In genomic region chr1:168603501-168604107, GRCh38 we compare ENCODE assay signal across 7 cellular contexts. TPM values are rescaled to one million over a fixed set of nuclear protein-coding genes. Genes with fewer than 3 reads are reported as not detected.
DNase-seq lines count a peak whose midpoint lies in the region; ATAC-seq, FAIRE-seq and TF ChIP-seq lines count a peak whose summit lies in the region.

No MANE protein-coding gene starts in this region.

- H3K4me3 Mint-ChIP-seq in activated CD8-positive, alpha-beta T cell treated with anti-CD3 and anti-CD28 coated beads for 36 hours, result no peak overlapping the region

- H3K4me3 ChIP-seq in HL-60 (replicated peaks; ENCODE audit: insufficient read depth, low read length), result no peak overlapping the region

- no peaks in the 10 kb centered on the region for H3K4me1 Mint-ChIP-seq in activated CD8-positive, alpha-beta T cell treated with anti-CD3 and anti-CD28 coated beads for 36 hours (ENCODE audit: low read depth)

- DNase-seq in GM18507 (ENCODE audit: extremely low spot score, insufficient read length, low read depth) (peak; percentile 35), HL-60 (ENCODE audit: low read depth in 1 of 2, low spot score in 1 of 2) (peak in 1 of 2 experiments; percentile 47), NCI-H774 (lab: John Stamatoyannopoulos, UW) (peak; percentile 68), medulla oblongata (ENCODE audit: extremely low spot score) (peak; percentile 86)
- DNase-seq in activated CD8-positive, alpha-beta T cell treated with anti-CD3 and anti-CD28 coated beads for 36 hours, result peak; percentile 84
- DNase-seq in effector CD8-positive, alpha-beta T cell (lab: John Stamatoyannopoulos, UW), result peak; percentile 51
- DNase-seq in stimulated activated CD8-positive, alpha-beta memory T cell treated with anti-CD3 and anti-CD28 coated beads, Interleukin-15, amount 100 ng/mL, for 48 hours (ENCODE audit: low read depth in 2 of 2), result peak; percentile 36 to 39

- no peak overlapping the region for H3K27ac ChIP-seq in HL-60 (replicated peaks)

- H3K27me3 ChIP-seq in HL-60 (ENCODE audit: insufficient read depth, poor library complexity, severe bottlenecking), result peaks cover 6% of the 10 kb centered on the region

- POLR2A ChIA-PET in activated CD8-positive, alpha-beta T cell treated with anti-CD3 and anti-CD28 coated beads for 36 hours (lab: Charles Lee), result no interaction called here

- ATAC-seq in activated CD8-positive, alpha-beta T cell treated with anti-CD3 and anti-CD28 coated beads for 36 hours, result peak; percentile 91

- CTCF ChIA-PET in activated CD8-positive, alpha-beta T cell treated with anti-CD3 and anti-CD28 coated beads for 36 hours (lab: Charles Lee), result interaction anchor here (0.6 to 6.1 kb wide), 69 partner anchors 9 to 998 kb away, joined by 3 to 53 read pairs (median 3); partner anchors contain the start of genes BLZF1 and NME7

- intact Hi-C loops in activated CD8-positive, alpha-beta T cell treated with anti-CD3 and anti-CD28 coated beads for 36 hours (cut with micrococcal nuclease), result loop anchor here (10.0 kb wide), 2 partner anchors 741 to 941 kb away; no protein-coding TSS in a partner anchor

- no peak overlapping the region for H3K27ac Mint-ChIP-seq in activated CD8-positive, alpha-beta T cell treated with anti-CD3 and anti-CD28 coated beads for 36 hours

- H3K9me3 Mint-ChIP-seq in activated CD8-positive, alpha-beta T cell treated with anti-CD3 and anti-CD28 coated beads for 36 hours, result no peaks in the 10 kb centered on the region

- TF ChIP-seq CTCF in HL-60 (IDR thresholded peaks at IDR 0.05; ENCODE audit: insufficient read depth, low read length), result peak; percentile 44
- peak; percentile 55 for TF ChIP-seq CTCF in activated CD8-positive, alpha-beta T cell treated with anti-CD3 and anti-CD28 coated beads for 36 hours (IDR thresholded peaks at IDR 0.05)

- no peaks in the 10 kb centered on the region for H3K36me3 Mint-ChIP-seq in activated CD8-positive, alpha-beta T cell treated with anti-CD3 and anti-CD28 coated beads for 36 hours (ENCODE audit: low read depth)

- H3K27me3 Mint-ChIP-seq in activated CD8-positive, alpha-beta T cell treated with anti-CD3 and anti-CD28 coated beads for 36 hours, result no peaks in the 10 kb centered on the region

- FAIRE-seq in GM18507 (lab: Jason Lieb, UNC), result peak; percentile 81

RNA-seq across cellular contexts. Expression of gene XCL1, which starts 27.2 kb away (rescaled TPM):
- 100 to 1,000 TPM; 106 to 114 TPM for total RNA-seq in activated CD8-positive, alpha-beta T cell treated with anti-CD3 and anti-CD28 coated beads for 36 hours

RNA-seq across cellular contexts. Expression of gene XCL2, which starts 59.8 kb away (rescaled TPM):
- 100 to 1,000 TPM; 188 to 191 TPM for total RNA-seq in activated CD8-positive, alpha-beta T cell treated with anti-CD3 and anti-CD28 coated beads for 36 hours
